ENCODE assay signal across 1 cellular context in genomic region chr16:31213877-31214704, GRCh38.
A peak's percentile ranks its signal among the peaks of the same experiment; 100 is the strongest.
TF ChIP-seq lines count a peak whose summit lies in the region.

Gene TRIM72 (plus strand): TSS chr16:31214119. CDS start chr16:31214739, 620 bp downstream.

TF ChIP-seq in HCT116, 20 proteins besides CTCF, POLR2A, EP300 and RAD21 (continued from another document):
- TF ChIP-seq ZBTB33 (IDR thresholded peaks at IDR 0.05; ENCODE audit: extremely low read depth, insufficient replicate concordance, low read length) (no peak), ZNF274 (IDR thresholded peaks at IDR 0.05; ENCODE audit: low read depth, low read length) (no peak), TCF7L2 (IDR thresholded peaks at IDR 0.05; ENCODE audit: borderline replicate concordance, extremely low read depth, insufficient read depth, insufficient read length) (no peak), FOSL1 (IDR thresholded peaks at IDR 0.05; ENCODE audit: low read depth) (no peak), SIN3A (IDR thresholded peaks at IDR 0.05; ENCODE audit: low read depth) (peak; percentile 78; the same call in 1 of the 2 replicates), EZH2phosphoT487 (IDR thresholded peaks at IDR 0.05; ENCODE audit: borderline replicate concordance) (no peak), ZFX (IDR thresholded peaks at IDR 0.05) (no peak), JUND (IDR thresholded peaks at IDR 0.05) (no peak), ELF1 (IDR thresholded peaks at IDR 0.05; ENCODE audit: borderline replicate concordance, low read depth) (no peak; the same call in 1 of the 2 replicates), YY1 (IDR thresholded peaks at IDR 0.05; ENCODE audit: extremely low read depth, insufficient replicate concordance, low read depth, low read length) (no peak)
